15 cellular contexts compared by ENCODE assay signal in genomic region chr1:234530641-234531040, GRCh38. TPM values are rescaled to one million over a fixed set of nuclear protein-coding genes. Genes with fewer than 3 reads are reported as not detected.
DNase-seq lines count a peak whose midpoint lies in the region; ATAC-seq and TF ChIP-seq lines count a peak whose summit lies in the region.
"Had no signal": no experiment of that assay in that cellular context is flagged by ENCODE, and none has a peak within 500 bp of the region (broad histone marks: within the 10 kb centered on the region; RNA-seq: fewer than 3 reads in every experiment).

No MANE protein-coding gene starts in this region.

- TF ChIP-seq CTCF in Peyer's patch (IDR thresholded peaks at IDR 0.05) (no peak), chondrocyte (IDR thresholded peaks at IDR 0.05) (no peak)

- H3K27ac Mint-ChIP-seq in chondrocyte (ENCODE audit: unreplicated experiment) = peak overlapping the region; percentile 60
- H3K27ac Mint-ChIP-seq: stimulated activated effector memory CD8-positive, alpha-beta T cell treated with anti-CD3 and anti-CD28 coated beads, Interleukin-12 subunit alpha, Interleukin-12 subunit beta, amount 100 ng/mL, for 72 hours had no signal

- H3K36me3 ChIP-seq in Peyer's patch (no peaks in the 10 kb centered on the region), muscle layer of duodenum (ENCODE audit: control insufficient read depth in 1 of 2, insufficient read depth in 2 of 2, low read length in 2 of 2) (no peaks in the 10 kb centered on the region)

- no peak overlapping the region for H3K4me3 ChIP-seq in Peyer's patch
- no peak overlapping the region for H3K4me3 ChIP-seq in muscle layer of duodenum (ENCODE audit: low read depth in 1 of 2, low read length in 2 of 2)
- H3K4me3 ChIP-seq: SK-N-MC had no signal

- H3K36me3 Mint-ChIP-seq in chondrocyte (ENCODE audit: low read depth) = peaks cover 1% of the 10 kb centered on the region
- H3K36me3 Mint-ChIP-seq: CD8-positive, alpha-beta memory T cell; stimulated activated effector memory CD8-positive, alpha-beta T cell treated with anti-CD3 and anti-CD28 coated beads, Interleukin-12 subunit alpha, Interleukin-12 subunit beta, amount 100 ng/mL, for 72 hours had no signal

- peaks cover 70% of the 10 kb centered on the region for H3K4me1 Mint-ChIP-seq in chondrocyte (ENCODE audit: low read depth)
- H3K4me1 Mint-ChIP-seq: stimulated activated effector memory CD8-positive, alpha-beta T cell treated with anti-CD3 and anti-CD28 coated beads, Interleukin-12 subunit alpha, Interleukin-12 subunit beta, amount 100 ng/mL, for 72 hours had no signal

- H3K9me3 Mint-ChIP-seq in chondrocyte (ENCODE audit: low read depth) = no peaks in the 10 kb centered on the region
- H3K9me3 Mint-ChIP-seq: CD8-positive, alpha-beta memory T cell; stimulated activated effector memory CD8-positive, alpha-beta T cell treated with anti-CD3 and anti-CD28 coated beads, Interleukin-12 subunit alpha, Interleukin-12 subunit beta, amount 100 ng/mL, for 72 hours had no signal

- H3K27me3 ChIP-seq in Peyer's patch (no peaks in the 10 kb centered on the region), muscle layer of duodenum (ENCODE audit: low read depth, low read length) (no peaks in the 10 kb centered on the region)

- H3K9me3 ChIP-seq in Peyer's patch = no peaks in the 10 kb centered on the region
- H3K9me3 ChIP-seq in muscle layer of duodenum (ENCODE audit: control insufficient read depth in 1 of 2, low read length in 2 of 2) = no peaks in the 10 kb centered on the region

- H3K4me3 Mint-ChIP-seq in chondrocyte (ENCODE audit: unreplicated experiment) = no peak overlapping the region
- H3K4me3 Mint-ChIP-seq: CD8-positive, alpha-beta memory T cell; stimulated activated effector memory CD8-positive, alpha-beta T cell treated with anti-CD3 and anti-CD28 coated beads, Interleukin-12 subunit alpha, Interleukin-12 subunit beta, amount 100 ng/mL, for 72 hours had no signal

- no peaks in the 10 kb centered on the region for H3K27me3 Mint-ChIP-seq in chondrocyte (ENCODE audit: low read depth)

- H3K4me1 ChIP-seq in Peyer's patch = peaks cover 0 to 46% (median 0%) of the 10 kb centered on the region in 4 donors
- peaks cover 44 to 45% of the 10 kb centered on the region in 2 donors for H3K4me1 ChIP-seq in muscle layer of duodenum (ENCODE audit: control insufficient read depth in 1 of 2, insufficient read depth in 2 of 2, low read length in 2 of 2)

- DNase-seq in Peyer's patch (no peak), chondrocyte (ENCODE audit: low spot score) (no peak), OCI-M1 (lab: John Stamatoyannopoulos, UW) (no peak), NCI-H2196 treated with DMSO at 0.1 percent for 48 hours (lab: John Stamatoyannopoulos, UW; ENCODE audit: unreplicated experiment) (no peak)
- DNase-seq: activated CD4-positive, CD25-positive, alpha-beta regulatory T cell; activated T-cell treated with anti-CD3 and anti-CD28 coated beads, Interleukin-2, amount 50 U/mL, for 48 hours; CD8-positive, alpha-beta memory T cell; NCI-H187 treated with DMSO at 0.1 percent for 48 hours had no signal

- no peak for ATAC-seq in HG02973 (IDR thresholded peaks at IDR 0.05; ENCODE audit: unreplicated experiment)
- ATAC-seq in HG03108 (IDR thresholded peaks at IDR 0.05; ENCODE audit: unreplicated experiment) = no peak
- ATAC-seq: stimulated activated effector memory CD8-positive, alpha-beta T cell treated with anti-CD3 and anti-CD28 coated beads, Interleukin-12 subunit alpha, Interleukin-12 subunit beta, amount 100 ng/mL, for 72 hours had no signal

- no peak for TF ChIP-seq POLR2A in Peyer's patch (IDR thresholded peaks at IDR 0.05)

- H3K27ac ChIP-seq in Peyer's patch (peak overlapping the region; percentile 18 to 93 (median 82)), muscle layer of duodenum (ENCODE audit: low read length) (peak overlapping the region; percentile 70), temporal lobe (ENCODE audit: low read depth, low read length) (peak overlapping the region; percentile 90)
- H3K27ac ChIP-seq: KMS-11 had no signal

RNA-seq across cellular contexts. Expression of gene TARBP1, which starts 51.7 kb away (rescaled TPM):
- total RNA-seq in Peyer's patch (10 to 100 TPM; 19.3 to 52.0 (median 36.3) TPM), chondrocyte (11.2 to 22.2 TPM (median 12.9 TPM) in 3 replicates), temporal lobe (42.3 TPM)
